ENCODE assay signal across 16 cellular contexts in genomic region chr21:33858672-33859372, GRCh38.
"Had no signal": no experiment of that assay in that cellular context is flagged by ENCODE, and none has a peak within 500 bp of the region (broad histone marks: within the 10 kb centered on the region; RNA-seq: fewer than 3 reads in every experiment).

No MANE protein-coding gene starts in this region.

- H3K27me3 ChIP-seq: ovary had no signal

- FAIRE-seq: islet of Langerhans had no signal

- H3K36me3 Mint-ChIP-seq: type B pancreatic cell had no signal

- H3K4me3 ChIP-seq: ovary, skin epidermis had no signal

- ATAC-seq: activated T-helper 17 cell treated with anti-CD3 and anti-CD28 coated beads, Interleukin-2, amount 50 U/mL, for 72 hours; left ventricle myocardium superior had no signal

- H3K9me3 ChIP-seq: ovary had no signal

- H3K36me3 ChIP-seq: ovary had no signal

- DNase-seq: activated B cell treated with CpG ODN at 0.5 μM for 24 hours; activated CD4-positive, alpha-beta T cell treated with anti-CD3 and anti-CD28 coated beads, Interleukin-2, amount 10 ng/mL, durations not matched to agents 7 days and 5 days; activated naive CD4-positive, alpha-beta T cell treated with anti-CD3 and anti-CD28 coated beads for 36 hours; activated T-cell treated with anti-CD3 and anti-CD28 coated beads for 4 hours; central memory CD4-positive, alpha-beta T cell; erythroblast; head of caudate nucleus; left ventricle myocardium superior; mesendoderm; ovary had no signal

- H3K27ac ChIP-seq: ovary, skin epidermis had no signal

- H3K27ac Mint-ChIP-seq: activated B cell treated with CpG ODN at 0.5 μM for 24 hours; activated CD4-positive, alpha-beta T cell treated with anti-CD3 and anti-CD28 coated beads, Interleukin-2, amount 10 ng/mL, durations not matched to agents 7 days and 5 days; activated naive CD4-positive, alpha-beta T cell treated with anti-CD3 and anti-CD28 coated beads for 36 hours; activated T-helper 17 cell treated with anti-CD3 and anti-CD28 coated beads, Interleukin-2, amount 50 U/mL, for 72 hours; dendritic cell treated with granulocyte-macrophage colony-stimulating factor and Interleukin-4, amounts not matched to agents 40 ng/mL and 50 ng/mL, for 4 days; T-helper 1 cell treated with Interleukin-12 subunit alpha and Interleukin-12 subunit beta and Interleukin-4 antibody, amounts not matched to agents 30 μg/mL and 1 μg/mL, for 36 hours; type B pancreatic cell had no signal

- H3K9me3 Mint-ChIP-seq: activated B cell treated with CpG ODN at 0.5 μM for 24 hours; activated CD4-positive, alpha-beta T cell treated with anti-CD3 and anti-CD28 coated beads, Interleukin-2, amount 10 ng/mL, durations not matched to agents 7 days and 5 days; activated naive CD4-positive, alpha-beta T cell treated with anti-CD3 and anti-CD28 coated beads for 36 hours; activated T-helper 17 cell treated with anti-CD3 and anti-CD28 coated beads, Interleukin-2, amount 50 U/mL, for 72 hours; dendritic cell treated with granulocyte-macrophage colony-stimulating factor and Interleukin-4, amounts not matched to agents 40 ng/mL and 50 ng/mL, for 4 days; T-helper 1 cell treated with Interleukin-12 subunit alpha and Interleukin-12 subunit beta and Interleukin-4 antibody, amounts not matched to agents 30 μg/mL and 1 μg/mL, for 36 hours; type B pancreatic cell had no signal
